In genomic region chr5:35617435-35618296, GRCh38 we compare ENCODE assay signal across 2 cellular contexts.
TF ChIP-seq lines count a peak whose summit lies in the region.

TSS of gene SPEF2 (plus strand) at chr5:35617863. CDS start at chr5:35617998, 135 bp downstream.

TF ChIP-seq in GM23338, 12 proteins besides CTCF, POLR2A, EP300 and RAD21:
- 0 out of 2 replicates have a peak, but pooled peaks have one; percentile 32 for TF ChIP-seq ETS1 (IDR thresholded peaks at IDR 0.05)
- TF ChIP-seq ZNF114 (CRISPR knock-in tag; IDR thresholded peaks at IDR 0.05), result no peak
- no peak for TF ChIP-seq ZNF331 (CRISPR knock-in tag; IDR thresholded peaks at IDR 0.05; ENCODE audit: low read depth)
- TF ChIP-seq CREB1 (CRISPR knock-in tag; IDR thresholded peaks at IDR 0.05; ENCODE audit: low read depth), result no peak; the same call in 1 of the 2 replicates

TF ChIP-seq in K562, 482 proteins besides CTCF, POLR2A, EP300 and RAD21 (continued from another document):
- TF ChIP-seq ZNF12 (CRISPR knock-in tag; IDR thresholded peaks at IDR 0.05) (no peak), ZNF217 (CRISPR knock-in tag; IDR thresholded peaks at IDR 0.05) (no peak), ATF3 (IDR thresholded peaks at IDR 0.05) (no peak), ATF3 (CRISPR knock-in tag; conservative IDR thresholded peaks at IDR 0.05) (no peak), ILK (tag; IDR thresholded peaks at IDR 0.05; ENCODE audit: borderline replicate concordance, low read depth) (no peak), KDM5B (IDR thresholded peaks at IDR 0.05; ENCODE audit: insufficient replicate concordance, low read depth, low read length) (peak; percentile 31), RFX1 (IDR thresholded peaks at IDR 0.05) (peak; percentile 60), CXXC5 (CRISPR knock-in tag; IDR thresholded peaks at IDR 0.05) (0 out of 2 replicates have a peak, but pooled peaks have one; percentile 28), ZBED1 (IDR thresholded peaks at IDR 0.05) (no peak), PHF8 (IDR thresholded peaks at IDR 0.05; ENCODE audit: borderline replicate concordance, low read length) (peak; percentile 46; the same call in 1 of the 2 replicates), NRF1 (conservative IDR thresholded peaks at IDR 0.05 in 1 of 2, IDR thresholded peaks at IDR 0.05 in 1 of 2) (peak; percentile 52; a peak in 3 of 4 replicates), KHSRP (IDR thresholded peaks at IDR 0.05) (no peak), ATF1 (CRISPR knock-in tag; IDR thresholded peaks at IDR 0.05) (no peak), ATF1 (tag; IDR thresholded peaks at IDR 0.05) (peak; percentile 40; the same call in 1 of the 2 replicates), ZKSCAN3 (CRISPR knock-in tag; IDR thresholded peaks at IDR 0.05) (no peak), C11orf30 (IDR thresholded peaks at IDR 0.05; ENCODE audit: low read depth) (no peak), MTA2 (IDR thresholded peaks at IDR 0.05; ENCODE audit: low read depth) (no peak), KDM1A (IDR thresholded peaks at IDR 0.05) (no peak), MCM3 (IDR thresholded peaks at IDR 0.05) (no peak), HIVEP1 (CRISPR knock-in tag; IDR thresholded peaks at IDR 0.05) (no peak), RBM17 (IDR thresholded peaks at IDR 0.05; ENCODE audit: borderline replicate concordance, low read depth, low read length) (no peak), RCOR1 (IDR thresholded peaks at IDR 0.05; ENCODE audit: borderline replicate concordance in 1 of 2, low read depth in 2 of 2, low read length in 2 of 2) (no peak), MAZ (CRISPR knock-in tag; conservative IDR thresholded peaks at IDR 0.05 in 1 of 2, IDR thresholded peaks at IDR 0.05 in 1 of 2) (peak in 1 of 2 experiments; percentile 42; a peak in 1 of 4 replicates), SMARCB1 (IDR thresholded peaks at IDR 0.05; ENCODE audit: insufficient read length, low read depth) (no peak), ZNF133 (CRISPR knock-in tag; IDR thresholded peaks at IDR 0.05) (no peak), ARHGAP35 (IDR thresholded peaks at IDR 0.05; ENCODE audit: partially characterized antibody) (no peak), NONO (IDR thresholded peaks at IDR 0.05; ENCODE audit: low read depth in 2 of 2, low read length in 1 of 2) (no peak), ZNF668 (CRISPR knock-in tag; IDR thresholded peaks at IDR 0.05) (no peak), ZNF551 (CRISPR knock-in tag; IDR thresholded peaks at IDR 0.05) (no peak), HMGXB4 (CRISPR knock-in tag; IDR thresholded peaks at IDR 0.05) (no peak), POLR2H (tag; IDR thresholded peaks at IDR 0.05; ENCODE audit: low read depth) (no peak), ZNF408 (CRISPR knock-in tag; IDR thresholded peaks at IDR 0.05; ENCODE audit: low read depth) (no peak), ZNF431 (CRISPR knock-in tag; IDR thresholded peaks at IDR 0.05) (no peak), KDM2B (CRISPR knock-in tag; IDR thresholded peaks at IDR 0.05) (no peak), ZNF75A (CRISPR knock-in tag; IDR thresholded peaks at IDR 0.05) (no peak), ZBTB17 (CRISPR knock-in tag; IDR thresholded peaks at IDR 0.05) (0 out of 2 replicates have a peak, but pooled peaks have one; percentile 36), ZBTB7A (IDR thresholded peaks at IDR 0.05; ENCODE audit: borderline replicate concordance, control insufficient read depth, low read depth, low read length) (no peak), ZNF583 (CRISPR knock-in tag; IDR thresholded peaks at IDR 0.05) (no peak), E2F8 (IDR thresholded peaks at IDR 0.05; ENCODE audit: low read depth, partially characterized antibody) (no peak), CBX2 (IDR thresholded peaks at IDR 0.05; ENCODE audit: insufficient read depth, low read length, poor library complexity, severe bottlenecking) (no peak), MYBL2 (IDR thresholded peaks at IDR 0.05; ENCODE audit: low read depth) (no peak), MYBL2 (CRISPR knock-in tag; IDR thresholded peaks at IDR 0.05; ENCODE audit: borderline replicate concordance) (no peak), MAX (CRISPR knock-in tag; IDR thresholded peaks at IDR 0.05) (no peak), SPI1 (IDR thresholded peaks at IDR 0.05; ENCODE audit: borderline replicate concordance, low read depth, low read length) (no peak), NCOR1 (IDR thresholded peaks at IDR 0.05) (no peak), RBM22 (IDR thresholded peaks at IDR 0.05; ENCODE audit: low read depth, low read length, poor library complexity, severe bottlenecking) (no peak), FOXJ2 (tag; IDR thresholded peaks at IDR 0.05) (no peak), ZC3H11A (IDR thresholded peaks at IDR 0.05; ENCODE audit: low read depth, low read length) (no peak), ZNF696 (CRISPR knock-in tag; conservative IDR thresholded peaks at IDR 0.05) (no peak), ZNF274 (IDR thresholded peaks at IDR 0.05; ENCODE audit: borderline replicate concordance, low read depth, low read length) (no peak)
- TF ChIP-seq, protein P1, sequence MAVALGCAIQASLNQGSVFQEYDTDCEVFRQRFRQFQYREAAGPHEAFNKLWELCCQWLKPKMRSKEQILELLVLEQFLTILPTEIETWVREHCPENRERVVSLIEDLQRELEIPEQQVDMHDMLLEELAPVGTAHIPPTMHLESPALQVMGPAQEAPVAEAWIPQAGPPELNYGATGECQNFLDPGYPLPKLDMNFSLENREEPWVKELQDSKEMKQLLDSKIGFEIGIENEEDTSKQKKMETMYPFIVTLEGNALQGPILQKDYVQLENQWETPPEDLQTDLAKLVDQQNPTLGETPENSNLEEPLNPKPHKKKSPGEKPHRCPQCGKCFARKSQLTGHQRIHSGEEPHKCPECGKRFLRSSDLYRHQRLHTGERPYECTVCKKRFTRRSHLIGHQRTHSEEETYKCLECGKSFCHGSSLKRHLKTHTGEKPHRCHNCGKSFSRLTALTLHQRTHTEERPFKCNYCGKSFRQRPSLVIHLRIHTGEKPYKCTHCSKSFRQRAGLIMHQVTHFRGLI (CRISPR knock-in tag; IDR thresholded peaks at IDR 0.05), result no peak
- TF ChIP-seq, protein P2, sequence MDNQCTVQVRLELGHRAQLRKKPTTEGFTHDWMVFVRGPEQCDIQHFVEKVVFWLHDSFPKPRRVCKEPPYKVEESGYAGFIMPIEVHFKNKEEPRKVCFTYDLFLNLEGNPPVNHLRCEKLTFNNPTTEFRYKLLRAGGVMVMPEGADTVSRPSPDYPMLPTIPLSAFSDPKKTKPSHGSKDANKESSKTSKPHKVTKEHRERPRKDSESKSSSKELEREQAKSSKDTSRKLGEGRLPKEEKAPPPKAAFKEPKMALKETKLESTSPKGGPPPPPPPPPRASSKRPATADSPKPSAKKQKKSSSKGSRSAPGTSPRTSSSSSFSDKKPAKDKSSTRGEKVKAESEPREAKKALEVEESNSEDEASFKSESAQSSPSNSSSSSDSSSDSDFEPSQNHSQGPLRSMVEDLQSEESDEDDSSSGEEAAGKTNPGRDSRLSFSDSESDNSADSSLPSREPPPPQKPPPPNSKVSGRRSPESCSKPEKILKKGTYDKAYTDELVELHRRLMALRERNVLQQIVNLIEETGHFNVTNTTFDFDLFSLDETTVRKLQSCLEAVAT (IDR thresholded peaks at IDR 0.05), result no peak
- TF ChIP-seq, protein P3, sequence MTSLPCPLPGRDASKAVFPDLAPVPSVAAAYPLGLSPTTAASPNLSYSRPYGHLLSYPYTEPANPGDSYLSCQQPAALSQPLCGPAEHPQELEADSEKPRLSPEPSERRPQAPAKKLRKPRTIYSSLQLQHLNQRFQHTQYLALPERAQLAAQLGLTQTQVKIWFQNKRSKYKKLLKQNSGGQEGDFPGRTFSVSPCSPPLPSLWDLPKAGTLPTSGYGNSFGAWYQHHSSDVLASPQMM (CRISPR knock-in tag; IDR thresholded peaks at IDR 0.05), result no peak
- TF ChIP-seq, protein P4, sequence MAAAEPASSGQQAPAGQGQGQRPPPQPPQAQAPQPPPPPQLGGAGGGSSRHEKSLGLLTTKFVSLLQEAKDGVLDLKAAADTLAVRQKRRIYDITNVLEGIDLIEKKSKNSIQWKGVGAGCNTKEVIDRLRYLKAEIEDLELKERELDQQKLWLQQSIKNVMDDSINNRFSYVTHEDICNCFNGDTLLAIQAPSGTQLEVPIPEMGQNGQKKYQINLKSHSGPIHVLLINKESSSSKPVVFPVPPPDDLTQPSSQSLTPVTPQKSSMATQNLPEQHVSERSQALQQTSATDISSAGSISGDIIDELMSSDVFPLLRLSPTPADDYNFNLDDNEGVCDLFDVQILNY (CRISPR knock-in tag; IDR thresholded peaks at IDR 0.05), result no peak
- TF ChIP-seq, protein P5, sequence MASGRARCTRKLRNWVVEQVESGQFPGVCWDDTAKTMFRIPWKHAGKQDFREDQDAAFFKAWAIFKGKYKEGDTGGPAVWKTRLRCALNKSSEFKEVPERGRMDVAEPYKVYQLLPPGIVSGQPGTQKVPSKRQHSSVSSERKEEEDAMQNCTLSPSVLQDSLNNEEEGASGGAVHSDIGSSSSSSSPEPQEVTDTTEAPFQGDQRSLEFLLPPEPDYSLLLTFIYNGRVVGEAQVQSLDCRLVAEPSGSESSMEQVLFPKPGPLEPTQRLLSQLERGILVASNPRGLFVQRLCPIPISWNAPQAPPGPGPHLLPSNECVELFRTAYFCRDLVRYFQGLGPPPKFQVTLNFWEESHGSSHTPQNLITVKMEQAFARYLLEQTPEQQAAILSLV (tag; IDR thresholded peaks at IDR 0.05), result no peak
- TF ChIP-seq, protein P6, sequence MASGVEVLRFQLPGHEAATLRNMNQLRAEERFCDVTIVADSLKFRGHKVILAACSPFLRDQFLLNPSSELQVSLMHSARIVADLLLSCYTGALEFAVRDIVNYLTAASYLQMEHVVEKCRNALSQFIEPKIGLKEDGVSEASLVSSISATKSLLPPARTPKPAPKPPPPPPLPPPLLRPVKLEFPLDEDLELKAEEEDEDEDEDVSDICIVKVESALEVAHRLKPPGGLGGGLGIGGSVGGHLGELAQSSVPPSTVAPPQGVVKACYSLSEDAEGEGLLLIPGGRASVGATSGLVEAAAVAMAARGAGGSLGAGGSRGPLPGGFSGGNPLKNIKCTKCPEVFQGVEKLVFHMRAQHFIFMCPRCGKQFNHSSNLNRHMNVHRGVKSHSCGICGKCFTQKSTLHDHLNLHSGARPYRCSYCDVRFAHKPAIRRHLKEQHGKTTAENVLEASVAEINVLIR (CRISPR knock-in tag; IDR thresholded peaks at IDR 0.05), result no peak
TF ChIP-seq in K562: peak in this region for 8.
